ENCODE assay signal across 1 cellular context in genomic region chr16:57245472-57246113, GRCh38.
TF ChIP-seq lines count a peak whose summit lies in the region.

No MANE protein-coding gene starts in this region.

TF ChIP-seq in K562, 482 proteins besides CTCF, POLR2A, EP300 and RAD21:
- no peak for TF ChIP-seq NR2C2 (CRISPR knock-in tag; IDR thresholded peaks at IDR 0.05)
- peak; percentile 73; the same call in 1 of the 2 replicates for TF ChIP-seq NR2C2 (tag; IDR thresholded peaks at IDR 0.05)
- TF ChIP-seq PTTG1 (tag; IDR thresholded peaks at IDR 0.05; ENCODE audit: low read depth): no peak
- no peak for TF ChIP-seq MTA1 (IDR thresholded peaks at IDR 0.05; ENCODE audit: borderline replicate concordance)
- 0 out of 2 replicates have a peak, but pooled peaks have one; percentile 48 for TF ChIP-seq NBN (IDR thresholded peaks at IDR 0.05; ENCODE audit: low read depth)
- TF ChIP-seq SP2 (IDR thresholded peaks at IDR 0.05; ENCODE audit: extremely low read depth, low read depth, low read length, poor library complexity, severe bottlenecking): no peak
- TF ChIP-seq HNRNPK (IDR thresholded peaks at IDR 0.05; ENCODE audit: low read depth, low read length, poor library complexity, severe bottlenecking): no peak
- TF ChIP-seq ZNF766 (CRISPR knock-in tag; conservative IDR thresholded peaks at IDR 0.05): 0 out of 2 replicates have a peak, but pooled peaks have one; percentile 32
- TF ChIP-seq, protein P1, sequence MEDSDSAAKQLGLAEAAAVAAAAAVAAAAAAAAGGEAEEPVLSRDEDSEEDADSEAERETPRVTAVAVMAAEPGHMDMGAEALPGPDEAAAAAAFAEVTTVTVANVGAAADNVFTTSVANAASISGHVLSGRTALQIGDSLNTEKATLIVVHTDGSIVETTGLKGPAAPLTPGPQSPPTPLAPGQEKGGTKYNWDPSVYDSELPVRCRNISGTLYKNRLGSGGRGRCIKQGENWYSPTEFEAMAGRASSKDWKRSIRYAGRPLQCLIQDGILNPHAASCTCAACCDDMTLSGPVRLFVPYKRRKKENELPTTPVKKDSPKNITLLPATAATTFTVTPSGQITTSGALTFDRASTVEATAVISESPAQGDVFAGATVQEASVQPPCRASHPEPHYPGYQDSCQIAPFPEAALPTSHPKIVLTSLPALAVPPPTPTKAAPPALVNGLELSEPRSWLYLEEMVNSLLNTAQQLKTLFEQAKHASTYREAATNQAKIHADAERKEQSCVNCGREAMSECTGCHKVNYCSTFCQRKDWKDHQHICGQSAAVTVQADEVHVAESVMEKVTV (CRISPR knock-in tag; IDR thresholded peaks at IDR 0.05): no peak
- TF ChIP-seq, protein P2, sequence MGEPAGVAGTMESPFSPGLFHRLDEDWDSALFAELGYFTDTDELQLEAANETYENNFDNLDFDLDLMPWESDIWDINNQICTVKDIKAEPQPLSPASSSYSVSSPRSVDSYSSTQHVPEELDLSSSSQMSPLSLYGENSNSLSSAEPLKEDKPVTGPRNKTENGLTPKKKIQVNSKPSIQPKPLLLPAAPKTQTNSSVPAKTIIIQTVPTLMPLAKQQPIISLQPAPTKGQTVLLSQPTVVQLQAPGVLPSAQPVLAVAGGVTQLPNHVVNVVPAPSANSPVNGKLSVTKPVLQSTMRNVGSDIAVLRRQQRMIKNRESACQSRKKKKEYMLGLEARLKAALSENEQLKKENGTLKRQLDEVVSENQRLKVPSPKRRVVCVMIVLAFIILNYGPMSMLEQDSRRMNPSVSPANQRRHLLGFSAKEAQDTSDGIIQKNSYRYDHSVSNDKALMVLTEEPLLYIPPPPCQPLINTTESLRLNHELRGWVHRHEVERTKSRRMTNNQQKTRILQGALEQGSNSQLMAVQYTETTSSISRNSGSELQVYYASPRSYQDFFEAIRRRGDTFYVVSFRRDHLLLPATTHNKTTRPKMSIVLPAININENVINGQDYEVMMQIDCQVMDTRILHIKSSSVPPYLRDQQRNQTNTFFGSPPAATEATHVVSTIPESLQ (CRISPR knock-in tag; IDR thresholded peaks at IDR 0.05): 0 out of 2 replicates have a peak, but pooled peaks have one; percentile 22
- TF ChIP-seq CLOCK (CRISPR knock-in tag; IDR thresholded peaks at IDR 0.05; ENCODE audit: borderline replicate concordance): no peak
- TF ChIP-seq BRD4 (IDR thresholded peaks at IDR 0.05): 0 out of 2 replicates have a peak, but pooled peaks have one; percentile 35
- TF ChIP-seq FOXP1 (CRISPR knock-in tag; IDR thresholded peaks at IDR 0.05): no peak
- peak; percentile 15 for TF ChIP-seq RBBP5 (IDR thresholded peaks at IDR 0.05; ENCODE audit: borderline replicate concordance, insufficient read depth, low read length, poor library complexity, severe bottlenecking)
- TF ChIP-seq ZEB2 (IDR thresholded peaks at IDR 0.05): 0 out of 2 replicates have a peak, but pooled peaks have one; percentile 14
- no peak for TF ChIP-seq ZFP1 (CRISPR knock-in tag; IDR thresholded peaks at IDR 0.05)
- peak; percentile 56; the same call in 1 of the 2 replicates for TF ChIP-seq GTF2E2 (tag; IDR thresholded peaks at IDR 0.05)
- TF ChIP-seq NFIX (CRISPR knock-in tag; IDR thresholded peaks at IDR 0.05; ENCODE audit: low read depth): no peak
- 0 out of 2 replicates have a peak, but pooled peaks have one; percentile 76 for TF ChIP-seq PHB (CRISPR knock-in tag; IDR thresholded peaks at IDR 0.05)
- TF ChIP-seq NR3C1 (CRISPR knock-in tag; IDR thresholded peaks at IDR 0.05): no peak
- TF ChIP-seq RBFOX2 (IDR thresholded peaks at IDR 0.05; ENCODE audit: low read depth, low read length): peak; percentile 52
- TF ChIP-seq GTF2F1 (IDR thresholded peaks at IDR 0.05; ENCODE audit: low read depth, low read length): no peak
- 0 out of 2 replicates have a peak, but pooled peaks have one; percentile 40 for TF ChIP-seq AFF4 (CRISPR knock-in tag; IDR thresholded peaks at IDR 0.05)
- TF ChIP-seq HIVEP1 (CRISPR knock-in tag; IDR thresholded peaks at IDR 0.05): no peak
- TF ChIP-seq ZFX (CRISPR knock-in tag; IDR thresholded peaks at IDR 0.05): peak; percentile 88
- TF ChIP-seq, protein P3, sequence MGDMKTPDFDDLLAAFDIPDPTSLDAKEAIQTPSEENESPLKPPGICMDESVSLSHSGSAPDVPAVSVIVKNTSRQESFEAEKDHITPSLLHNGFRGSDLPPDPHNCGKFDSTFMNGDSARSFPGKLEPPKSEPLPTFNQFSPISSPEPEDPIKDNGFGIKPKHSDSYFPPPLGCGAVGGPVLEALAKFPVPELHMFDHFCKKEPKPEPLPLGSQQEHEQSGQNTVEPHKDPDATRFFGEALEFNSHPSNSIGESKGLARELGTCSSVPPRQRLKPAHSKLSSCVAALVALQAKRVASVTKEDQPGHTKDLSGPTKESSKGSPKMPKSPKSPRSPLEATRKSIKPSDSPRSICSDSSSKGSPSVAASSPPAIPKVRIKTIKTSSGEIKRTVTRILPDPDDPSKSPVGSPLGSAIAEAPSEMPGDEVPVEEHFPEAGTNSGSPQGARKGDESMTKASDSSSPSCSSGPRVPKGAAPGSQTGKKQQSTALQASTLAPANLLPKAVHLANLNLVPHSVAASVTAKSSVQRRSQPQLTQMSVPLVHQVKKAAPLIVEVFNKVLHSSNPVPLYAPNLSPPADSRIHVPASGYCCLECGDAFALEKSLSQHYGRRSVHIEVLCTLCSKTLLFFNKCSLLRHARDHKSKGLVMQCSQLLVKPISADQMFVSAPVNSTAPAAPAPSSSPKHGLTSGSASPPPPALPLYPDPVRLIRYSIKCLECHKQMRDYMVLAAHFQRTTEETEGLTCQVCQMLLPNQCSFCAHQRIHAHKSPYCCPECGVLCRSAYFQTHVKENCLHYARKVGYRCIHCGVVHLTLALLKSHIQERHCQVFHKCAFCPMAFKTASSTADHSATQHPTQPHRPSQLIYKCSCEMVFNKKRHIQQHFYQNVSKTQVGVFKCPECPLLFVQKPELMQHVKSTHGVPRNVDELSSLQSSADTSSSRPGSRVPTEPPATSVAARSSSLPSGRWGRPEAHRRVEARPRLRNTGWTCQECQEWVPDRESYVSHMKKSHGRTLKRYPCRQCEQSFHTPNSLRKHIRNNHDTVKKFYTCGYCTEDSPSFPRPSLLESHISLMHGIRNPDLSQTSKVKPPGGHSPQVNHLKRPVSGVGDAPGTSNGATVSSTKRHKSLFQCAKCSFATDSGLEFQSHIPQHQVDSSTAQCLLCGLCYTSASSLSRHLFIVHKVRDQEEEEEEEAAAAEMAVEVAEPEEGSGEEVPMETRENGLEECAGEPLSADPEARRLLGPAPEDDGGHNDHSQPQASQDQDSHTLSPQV (IDR thresholded peaks at IDR 0.05): peak; percentile 25; the same call in 1 of the 2 replicates
- TF ChIP-seq, protein P4, sequence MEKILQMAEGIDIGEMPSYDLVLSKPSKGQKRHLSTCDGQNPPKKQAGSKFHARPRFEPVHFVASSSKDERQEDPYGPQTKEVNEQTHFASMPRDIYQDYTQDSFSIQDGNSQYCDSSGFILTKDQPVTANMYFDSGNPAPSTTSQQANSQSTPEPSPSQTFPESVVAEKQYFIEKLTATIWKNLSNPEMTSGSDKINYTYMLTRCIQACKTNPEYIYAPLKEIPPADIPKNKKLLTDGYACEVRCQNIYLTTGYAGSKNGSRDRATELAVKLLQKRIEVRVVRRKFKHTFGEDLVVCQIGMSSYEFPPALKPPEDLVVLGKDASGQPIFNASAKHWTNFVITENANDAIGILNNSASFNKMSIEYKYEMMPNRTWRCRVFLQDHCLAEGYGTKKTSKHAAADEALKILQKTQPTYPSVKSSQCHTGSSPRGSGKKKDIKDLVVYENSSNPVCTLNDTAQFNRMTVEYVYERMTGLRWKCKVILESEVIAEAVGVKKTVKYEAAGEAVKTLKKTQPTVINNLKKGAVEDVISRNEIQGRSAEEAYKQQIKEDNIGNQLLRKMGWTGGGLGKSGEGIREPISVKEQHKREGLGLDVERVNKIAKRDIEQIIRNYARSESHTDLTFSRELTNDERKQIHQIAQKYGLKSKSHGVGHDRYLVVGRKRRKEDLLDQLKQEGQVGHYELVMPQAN (IDR thresholded peaks at IDR 0.05; ENCODE audit: borderline replicate concordance): 0 out of 2 replicates have a peak, but pooled peaks have one; percentile 1
- TF ChIP-seq, protein P5, sequence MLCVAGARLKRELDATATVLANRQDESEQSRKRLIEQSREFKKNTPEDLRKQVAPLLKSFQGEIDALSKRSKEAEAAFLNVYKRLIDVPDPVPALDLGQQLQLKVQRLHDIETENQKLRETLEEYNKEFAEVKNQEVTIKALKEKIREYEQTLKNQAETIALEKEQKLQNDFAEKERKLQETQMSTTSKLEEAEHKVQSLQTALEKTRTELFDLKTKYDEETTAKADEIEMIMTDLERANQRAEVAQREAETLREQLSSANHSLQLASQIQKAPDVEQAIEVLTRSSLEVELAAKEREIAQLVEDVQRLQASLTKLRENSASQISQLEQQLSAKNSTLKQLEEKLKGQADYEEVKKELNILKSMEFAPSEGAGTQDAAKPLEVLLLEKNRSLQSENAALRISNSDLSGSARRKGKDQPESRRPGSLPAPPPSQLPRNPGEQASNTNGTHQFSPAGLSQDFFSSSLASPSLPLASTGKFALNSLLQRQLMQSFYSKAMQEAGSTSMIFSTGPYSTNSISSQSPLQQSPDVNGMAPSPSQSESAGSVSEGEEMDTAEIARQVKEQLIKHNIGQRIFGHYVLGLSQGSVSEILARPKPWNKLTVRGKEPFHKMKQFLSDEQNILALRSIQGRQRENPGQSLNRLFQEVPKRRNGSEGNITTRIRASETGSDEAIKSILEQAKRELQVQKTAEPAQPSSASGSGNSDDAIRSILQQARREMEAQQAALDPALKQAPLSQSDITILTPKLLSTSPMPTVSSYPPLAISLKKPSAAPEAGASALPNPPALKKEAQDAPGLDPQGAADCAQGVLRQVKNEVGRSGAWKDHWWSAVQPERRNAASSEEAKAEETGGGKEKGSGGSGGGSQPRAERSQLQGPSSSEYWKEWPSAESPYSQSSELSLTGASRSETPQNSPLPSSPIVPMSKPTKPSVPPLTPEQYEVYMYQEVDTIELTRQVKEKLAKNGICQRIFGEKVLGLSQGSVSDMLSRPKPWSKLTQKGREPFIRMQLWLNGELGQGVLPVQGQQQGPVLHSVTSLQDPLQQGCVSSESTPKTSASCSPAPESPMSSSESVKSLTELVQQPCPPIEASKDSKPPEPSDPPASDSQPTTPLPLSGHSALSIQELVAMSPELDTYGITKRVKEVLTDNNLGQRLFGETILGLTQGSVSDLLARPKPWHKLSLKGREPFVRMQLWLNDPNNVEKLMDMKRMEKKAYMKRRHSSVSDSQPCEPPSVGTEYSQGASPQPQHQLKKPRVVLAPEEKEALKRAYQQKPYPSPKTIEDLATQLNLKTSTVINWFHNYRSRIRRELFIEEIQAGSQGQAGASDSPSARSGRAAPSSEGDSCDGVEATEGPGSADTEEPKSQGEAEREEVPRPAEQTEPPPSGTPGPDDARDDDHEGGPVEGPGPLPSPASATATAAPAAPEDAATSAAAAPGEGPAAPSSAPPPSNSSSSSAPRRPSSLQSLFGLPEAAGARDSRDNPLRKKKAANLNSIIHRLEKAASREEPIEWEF (CRISPR knock-in tag; IDR thresholded peaks at IDR 0.05): no peak
- TF ChIP-seq MAZ (CRISPR knock-in tag; conservative IDR thresholded peaks at IDR 0.05 in 1 of 2, IDR thresholded peaks at IDR 0.05 in 1 of 2): 0 out of 4 replicates have a peak, but pooled peaks have one; percentile 5 to 8
- TF ChIP-seq STAG1 (CRISPR knock-in tag; IDR thresholded peaks at IDR 0.05; ENCODE audit: borderline replicate concordance): peak; percentile 39; the same call in 1 of the 2 replicates
- TF ChIP-seq KAT7 (CRISPR knock-in tag; IDR thresholded peaks at IDR 0.05; ENCODE audit: borderline replicate concordance): 0 out of 2 replicates have a peak, but pooled peaks have one; percentile 17
- no peak for TF ChIP-seq MYC (IDR thresholded peaks at IDR 0.05; ENCODE audit: low read depth, low read length)
- peak; percentile 52; the same call in 1 of the 2 replicates for TF ChIP-seq MYC (CRISPR knock-in tag; IDR thresholded peaks at IDR 0.05; ENCODE audit: borderline replicate concordance, low read depth)
